In genomic region chr10:1241322-1241890, GRCh38 we compare ENCODE assay signal across 17 cellular contexts.
A peak's percentile ranks its signal among the peaks of the same experiment; 100 is the strongest.
DNase-seq lines count a peak whose midpoint lies in the region; ATAC-seq and TF ChIP-seq lines count a peak whose summit lies in the region.
"Had no signal": no experiment of that assay in that cellular context is flagged by ENCODE, and none has a peak within 500 bp of the region (broad histone marks: within the 10 kb centered on the region; RNA-seq: fewer than 3 reads in every experiment).

No MANE protein-coding gene starts in this region.

- 85 to 91% (median 87%) methylated on average over 16 of the region's 16 CpGs for WGBS in spleen, 5 donors

- intact Hi-C loops in spleen (cut with DNase I; ENCODE audit: low total_unique reads) = no loop called here

- DNase-seq in H7 (peak; percentile 33), spleen (peak; percentile 46), T-helper 9 cell (no peak)
- DNase-seq in effector CD8-positive, alpha-beta T cell (lab: John Stamatoyannopoulos, UW) = no peak
- DNase-seq: BE2C, DMS153, HCEC 1CT, KG1, NCI-H1092, NCI-H1694 treated with DMSO at 0.1 percent for 48 hours, NCI-H446 treated with DMSO at 0.1 percent for 48 hours, NCI-H748 treated with DMSO at 0.1 percent for 48 hours, PC-9 had no signal

- H3K4me3 ChIP-seq in H7 (ENCODE audit: insufficient read depth, low read depth, low read length) (no peak overlapping the region), spleen (no peak overlapping the region)
- H3K4me3 ChIP-seq: PC-9, SK-N-MC had no signal

- no peaks in the 10 kb centered on the region for H3K9me3 ChIP-seq in spleen
- H3K9me3 ChIP-seq: BE2C had no signal

- H3K4me1 ChIP-seq in spleen = peaks cover 0 to 24% (median 5%) of the 10 kb centered on the region in 6 donors
- H3K4me1 ChIP-seq: BE2C had no signal

- no peak for ATAC-seq in HG03378 (IDR thresholded peaks at IDR 0.05; ENCODE audit: unreplicated experiment)

- TF ChIP-seq POLR2A in spleen (IDR thresholded peaks at IDR 0.05) = no peak

- no peaks in the 10 kb centered on the region for H3K27me3 ChIP-seq in H7 (ENCODE audit: control insufficient read depth, insufficient read depth, low read length)
- no peaks in the 10 kb centered on the region for H3K27me3 ChIP-seq in layer of hippocampus (ENCODE audit: control insufficient read depth, insufficient read depth, low read length)
- H3K27me3 ChIP-seq in spleen (replicated peaks in 1 of 7) = peaks cover 0 to 41% (median 23%) of the 10 kb centered on the region in 7 donors

- H3K27ac ChIP-seq in angular gyrus (ENCODE audit: low read depth, low read length) (peak overlapping the region; percentile 95), layer of hippocampus (ENCODE audit: low read depth, low read length) (peak overlapping the region; percentile 94), spleen (no peak overlapping the region)
- H3K27ac ChIP-seq: PC-9, SK-N-MC had no signal

- no peak for TF ChIP-seq CTCF in spleen (IDR thresholded peaks at IDR 0.05 in 8 of 11, conservative IDR thresholded peaks at IDR 0.05 in 3 of 11)

- H3K36me3 ChIP-seq in H7 (replicated peaks; ENCODE audit: control insufficient read depth, insufficient read depth, low read length) (no peaks in the 10 kb centered on the region), spleen (no peaks in the 10 kb centered on the region)
- H3K36me3 ChIP-seq: BE2C had no signal

Comparison
In these comparisons a context has a peak if more than half of its experiments do, and no peak if none do; other contexts are left out.
1. DNase-seq: peak in H7 (single experiment) and spleen (single experiment); none in effector CD8-positive, alpha-beta T cell (single experiment) and T-helper 9 cell (single experiment).
2. H3K27ac ChIP-seq: peak in angular gyrus (single experiment) and layer of hippocampus (single experiment); none in spleen (0 of 8).